ENCODE assay signal across 15 cellular contexts in genomic region chr15:38471974-38472373, GRCh38. TPM values are rescaled to one million over a fixed set of nuclear protein-coding genes. Genes with fewer than 3 reads are reported as not detected.
DNase-seq lines count a peak whose midpoint lies in the region; ATAC-seq and TF ChIP-seq lines count a peak whose summit lies in the region.
"Had no signal": no experiment of that assay in that cellular context is flagged by ENCODE, and none has a peak within 500 bp of the region (broad histone marks: within the 10 kb centered on the region; RNA-seq: fewer than 3 reads in every experiment).

No MANE protein-coding gene starts in this region.

- WGBS in IMR-90 (ENCODE audit: extremely low coverage in 2 of 2, insufficient read length in 1 of 2), 2 experiments = no CpG with 5 or more reads among the region's 2 CpGs
- WGBS in mesenchymal stem cell = no CpG with 5 or more reads among the region's 2 CpGs

- H2BK120ac ChIP-seq in IMR-90 (ENCODE audit: low read depth, low read length) (peak overlapping the region; percentile 16; the same call in 1 of the 2 replicates), mesenchymal stem cell (ENCODE audit: low read depth, low read length) (no peak overlapping the region)

- CTCF ChIA-PET in IMR-90 (lab: Yijun Ruan, JAX) = interaction anchor here (0.6 to 1.6 kb wide), 4 partner anchors 92 to 248 kb away, joined by 3 to 5 read pairs (median 4); partner anchors contain the start of gene RASGRP1

- H3K27me3 ChIP-seq in IMR-90 (ENCODE audit: control insufficient read depth, insufficient read depth, low read length) = no peaks in the 10 kb centered on the region
- H3K27me3 ChIP-seq in mesenchymal stem cell (ENCODE audit: control insufficient read depth in 1 of 2, insufficient read depth in 1 of 2, low read length in 2 of 2) = no peaks in the 10 kb centered on the region
- H3K27me3 ChIP-seq in right atrium auricular region = no peaks in the 10 kb centered on the region

- H3K79me1 ChIP-seq in IMR-90 (ENCODE audit: low read depth in 1 of 2, low read length in 2 of 2) (peaks cover 6 to 19% of the 10 kb centered on the region in 2 experiments; a peak in 3 of 4 replicates), mesenchymal stem cell (replicated peaks; ENCODE audit: low read length, poor library complexity, severe bottlenecking) (peaks cover 13% of the 10 kb centered on the region)

- H3K9me3 ChIP-seq in IMR-90 (ENCODE audit: control insufficient read depth, insufficient read depth, low read length) = no peaks in the 10 kb centered on the region
- H3K9me3 ChIP-seq in mesenchymal stem cell (ENCODE audit: control insufficient read depth, low read length) = no peaks in the 10 kb centered on the region
- H3K9me3 ChIP-seq in right atrium auricular region = no peaks in the 10 kb centered on the region

- no peak for TF ChIP-seq POLR2A in IMR-90 (IDR thresholded peaks at IDR 0.05; ENCODE audit: low read depth, low read length)

- TF ChIP-seq CTCF in IMR-90 (conservative IDR thresholded peaks at IDR 0.05; ENCODE audit: low read depth, low read length) (no peak), choroid plexus epithelial cell (conservative IDR thresholded peaks at IDR 0.05; ENCODE audit: low read depth, low read length) (no peak), right atrium auricular region (IDR thresholded peaks at IDR 0.05) (no peak)

- DNase-seq in EH (ENCODE audit: low read depth) (peak; percentile 31), IMR-90 (peak; percentile 82), choroid plexus epithelial cell (ENCODE audit: low read depth) (peak; percentile 41), mesenchymal stem cell (peak; percentile 9), right atrium auricular region (ENCODE audit: low spot score) (no peak), mucosa of gallbladder (ENCODE audit: low spot score) (no peak)
- DNase-seq: C1 segment of cervical spinal cord; Calu3; CD4-positive, alpha-beta T cell; DMS 273 treated with DMSO at 0.1 percent for 48 hours; GDM1; GOT3; H9 had no signal

- H3K36me3 ChIP-seq in IMR-90 (ENCODE audit: control insufficient read depth, insufficient read depth, low read length) (peaks cover 8% of the 10 kb centered on the region), mesenchymal stem cell (ENCODE audit: control insufficient read depth in 1 of 2, insufficient read depth in 2 of 2, low read depth in 1 of 2, low read length in 2 of 2) (peaks cover 3 to 39% of the 10 kb centered on the region in 2 experiments), right atrium auricular region (peaks cover 20% of the 10 kb centered on the region)

- H2BK12ac ChIP-seq in mesenchymal stem cell (ENCODE audit: low read length in 2 of 2) = no peak overlapping the region

- intact Hi-C loops in IMR-90 (cut with micrococcal nuclease) = loop anchor here (5.0 kb wide), 1 partner anchor 65 kb away; no protein-coding TSS in a partner anchor

- H3K23ac ChIP-seq in IMR-90 (ENCODE audit: low read depth, low read length) (no peak overlapping the region), mesenchymal stem cell (ENCODE audit: low read length in 2 of 2) (no peak overlapping the region)

- no peak overlapping the region for H3K56ac ChIP-seq in IMR-90 (ENCODE audit: extremely low read depth, insufficient read depth, low read length)

- H2AK5ac ChIP-seq in IMR-90 (ENCODE audit: low read depth, low read length) (peak overlapping the region; percentile 8; the same call in 1 of the 2 replicates), mesenchymal stem cell (ENCODE audit: low read length, severe bottlenecking) (no peak overlapping the region)

- no peaks in the 10 kb centered on the region for H3K9me1 ChIP-seq in IMR-90 (ENCODE audit: insufficient read depth, low read length)

- TF ChIP-seq RAD21 in IMR-90 (IDR thresholded peaks at IDR 0.05; ENCODE audit: low read length) = no peak

- H2BK5ac ChIP-seq in IMR-90 (ENCODE audit: low read depth, low read length, poor library complexity, severe bottlenecking) = peak overlapping the region; percentile 85
- no peak overlapping the region for H2BK5ac ChIP-seq in mesenchymal stem cell (ENCODE audit: low read depth, low read length, poor library complexity, severe bottlenecking)

- no peak overlapping the region for H4K91ac ChIP-seq in IMR-90 (ENCODE audit: insufficient read depth, low read depth, low read length)
- H4K91ac ChIP-seq in mesenchymal stem cell (ENCODE audit: low read length) = no peak overlapping the region

- H2AFZ ChIP-seq in IMR-90 (replicated peaks; ENCODE audit: low read length, poor library complexity) (no peak overlapping the region), mesenchymal stem cell (ENCODE audit: low read depth, low read length) (no peak overlapping the region)

- peak; percentile 79 for ATAC-seq in IMR-90 (ENCODE audit: low read depth)
- no peak for ATAC-seq in HG03565 (IDR thresholded peaks at IDR 0.05; ENCODE audit: unreplicated experiment)

- H2BK15ac ChIP-seq in IMR-90 (ENCODE audit: low read depth, low read length) (no peak overlapping the region), mesenchymal stem cell (ENCODE audit: low read depth, poor library complexity, severe bottlenecking) (no peak overlapping the region)

- no peak overlapping the region for H2AK9ac ChIP-seq in IMR-90 (replicated peaks; ENCODE audit: low read depth, low read length, poor library complexity)

- H3K4ac ChIP-seq in IMR-90 (ENCODE audit: low read depth, low read length) (no peak overlapping the region), mesenchymal stem cell (ENCODE audit: low read depth in 1 of 2, low read length in 2 of 2) (no peak overlapping the region)

- POLR2A ChIA-PET in IMR-90 (lab: Charles Lee; ENCODE audit: unreplicated experiment) = no interaction called here

- H3K4me3 ChIP-seq in IMR-90 (ENCODE audit: insufficient read depth, low read depth, low read length) (no peak overlapping the region), choroid plexus epithelial cell (ENCODE audit: low read depth, low read length) (no peak overlapping the region), mesenchymal stem cell (ENCODE audit: insufficient read depth in 1 of 2, low read depth in 1 of 2, low read length in 2 of 2) (no peak overlapping the region), right atrium auricular region (no peak overlapping the region)

- dilution Hi-C loops in IMR-90 (cut with HindIII; ENCODE audit: low sequenced_read_pairs, unreplicated experiment) = no loop called here

- H4K8ac ChIP-seq in IMR-90 (ENCODE audit: low read depth in 2 of 2, low read length in 2 of 2) (peak overlapping the region in 1 of 2 experiments; percentile 18; a peak in 1 of 4 replicates), mesenchymal stem cell (ENCODE audit: low read length) (no peak overlapping the region)

- H3K27ac ChIP-seq in IMR-90 (ENCODE audit: insufficient read depth, low read length) (no peak overlapping the region), mesenchymal stem cell (ENCODE audit: low read length, poor library complexity, severe bottlenecking) (no peak overlapping the region), right atrium auricular region (no peak overlapping the region)
- H3K27ac ChIP-seq: HL-60 had no signal

- H3K4me2 ChIP-seq in IMR-90 (ENCODE audit: low read depth, low read length) (peak overlapping the region; percentile 55; the same call in 1 of the 2 replicates), mesenchymal stem cell (ENCODE audit: low read length, poor library complexity, severe bottlenecking) (no peak overlapping the region)

- in situ Hi-C loops in IMR-90 (cut with MboI; ENCODE audit: low sequenced_read_pairs) = no loop called here

- no peak overlapping the region for H3K9ac ChIP-seq in IMR-90 (ENCODE audit: low read depth, low read length)
- H3K9ac ChIP-seq in mesenchymal stem cell (ENCODE audit: low read length) = no peak overlapping the region

- H3K18ac ChIP-seq in IMR-90 (ENCODE audit: low read depth, low read length) (peak overlapping the region; percentile 79), mesenchymal stem cell (ENCODE audit: low read depth in 1 of 2, low read length in 2 of 2) (no peak overlapping the region)

- H3K4me1 ChIP-seq in IMR-90 (ENCODE audit: control insufficient read depth, insufficient read depth, low read length) = peaks cover 2% of the 10 kb centered on the region
- H3K4me1 ChIP-seq in mesenchymal stem cell (ENCODE audit: control insufficient read depth, insufficient read depth, low read depth, low read length) = no peaks in the 10 kb centered on the region
- no peaks in the 10 kb centered on the region for H3K4me1 ChIP-seq in right atrium auricular region

- H3K14ac ChIP-seq in IMR-90 (replicated peaks; ENCODE audit: low read depth, low read length) (no peak overlapping the region), mesenchymal stem cell (ENCODE audit: low read length in 2 of 2) (no peak overlapping the region)

- no peak overlapping the region for H2BK20ac ChIP-seq in IMR-90 (ENCODE audit: low read depth, low read length)

- H4K5ac ChIP-seq in IMR-90 (ENCODE audit: low read depth, low read length) = peak overlapping the region; percentile 53; the same call in 1 of the 2 replicates

- peaks cover 3% of the 10 kb centered on the region; the same call in 1 of the 2 replicates for H4K20me1 ChIP-seq in IMR-90 (ENCODE audit: insufficient read depth, low read length)

- no TSS peak for BruUV-seq in IMR-90 (replicated peaks; lab: Mats Ljungman, UMichigan)

TF ChIP-seq in IMR-90, 13 proteins besides CTCF, POLR2A, EP300 and RAD21:
- TF ChIP-seq BHLHE40 (IDR thresholded peaks at IDR 0.05; ENCODE audit: low read depth, low read length) = no peak
- TF ChIP-seq CEBPB (IDR thresholded peaks at IDR 0.05; ENCODE audit: low read depth, low read length) = peak; percentile 93
TF ChIP-seq in IMR-90: peak in this region for 1.

RNA-seq across cellular contexts. Expression of gene FAM98B, which starts 18.0 kb away (rescaled TPM):
- total RNA-seq in IMR-90 (2012; rRNA removed) (2.7 and 7.2 TPM in 2 replicates), right atrium auricular region (10 to 100 TPM in 1 of 2 donors, 1 to 10 TPM in 1; 9.8 to 13.4 TPM), mucosa of gallbladder (15.0 TPM)
- polyA plus RNA-seq in IMR-90 (2012; rRNA removed) = 7.9 and 12.2 TPM in 2 replicates
- polyA plus RNA-seq in IMR-90 (2012; cell fraction: cytosol; rRNA removed) = 1.0 and 1.5 TPM in 2 replicates
- polyA plus RNA-seq in IMR-90 (2012; cell fraction: nucleus; rRNA removed; ENCODE audit: low replicate concordance) = 0.23 and 2.2 TPM in 2 replicates
- 19.2 TPM for polyA plus RNA-seq in mesenchymal stem cell (2013, experiment 1 of 2)
- 21.0 TPM for polyA plus RNA-seq in mesenchymal stem cell (2013, experiment 2 of 2)

Comparison
In these comparisons a context has a peak if more than half of its experiments do, and no peak if none do; other contexts are left out.
1. DNase-seq: peak in EH (single experiment), IMR-90 (single experiment), choroid plexus epithelial cell (single experiment) and mesenchymal stem cell (single experiment); none in right atrium auricular region (single experiment) and mucosa of gallbladder (single experiment).